ENCODE assay signal across 20 cellular contexts in the genomic region with DNA sequence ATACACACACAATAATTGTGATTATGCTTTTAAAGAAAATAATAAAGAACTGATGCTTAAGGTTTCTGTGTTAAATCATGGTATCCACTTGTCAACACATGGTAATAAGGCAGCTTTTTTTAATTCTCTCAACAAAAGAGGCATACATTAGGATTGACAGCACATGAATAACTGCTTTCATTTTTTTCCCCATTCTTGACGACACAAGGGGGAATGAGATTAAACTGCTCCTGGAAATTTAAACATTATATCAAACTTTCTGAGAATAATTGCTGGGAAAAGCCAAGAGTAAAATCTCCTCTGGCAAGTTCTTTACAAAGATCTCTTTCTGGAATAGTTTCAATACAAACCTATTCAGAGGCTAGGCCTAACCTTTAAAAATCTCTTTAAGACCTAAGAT.
"Had no signal": no experiment of that assay in that cellular context is flagged by ENCODE, and none has a peak within 500 bp of the region (broad histone marks: within the 10 kb centered on the region; RNA-seq: fewer than 3 reads in every experiment).

No MANE protein-coding gene starts in this region.

- H3K27ac ChIP-seq: SJCRH30 had no signal

- H3K9me3 ChIP-seq: MG63, SJCRH30 had no signal

- DNase-seq: IMR-90, Karpas-422, KG1, MG63, NCI-H1092 treated with DMSO at 0.1 percent for 48 hours, NCI-H1436, NCI-H187, NCI-H2029, NCI-H2081 treated with DMSO at 0.1 percent for 48 hours, NCI-H2171, NCI-H226, NCI-H446, NCI-H510A, NCI-H524 treated with DMSO at 0.1 percent for 48 hours, NCI-H69, NCI-H774, SHP77 treated with DMSO at 0.1 percent for 48 hours, SJCRH30 had no signal

- H3K4me3 ChIP-seq: MG63, SJCRH30 had no signal

- H3K36me3 ChIP-seq: MG63 had no signal

- ATAC-seq: HepG2, Right ventricle myocardium inferior had no signal

- H3K27me3 ChIP-seq: MG63, SJCRH30 had no signal

- H3K4me1 ChIP-seq: SJCRH30 had no signal
